Comparison of ENCODE assay signal across 19 cellular contexts in genomic region chr2:80145499-80145898, GRCh38.
A peak's percentile ranks its signal among the peaks of the same experiment; 100 is the strongest.
DNase-seq lines count a peak whose midpoint lies in the region; ATAC-seq and TF ChIP-seq lines count a peak whose summit lies in the region.
"Had no signal": no experiment of that assay in that cellular context is flagged by ENCODE, and none has a peak within 500 bp of the region (broad histone marks: within the 10 kb centered on the region; RNA-seq: fewer than 3 reads in every experiment).

No MANE protein-coding gene starts in this region.

- H3K79me2 ChIP-seq in mesendoderm (ENCODE audit: control insufficient read depth, insufficient read depth, low read length) = no peaks in the 10 kb centered on the region
- no peaks in the 10 kb centered on the region for H3K79me2 ChIP-seq in smooth muscle cell (ENCODE audit: low read depth)
- H3K79me2 ChIP-seq in osteoblast (ENCODE audit: insufficient read depth, low read length) = no peaks in the 10 kb centered on the region

- intact Hi-C loops in esophagus muscularis mucosa (cut with DNase I) = no loop called here
- intact Hi-C loops in spleen (cut with DNase I; ENCODE audit: low total_unique reads) = no loop called here
- intact Hi-C loops in gastrocnemius medialis (cut with DNase I; ENCODE audit: low total_unique reads) = no loop called here

- H4K8ac ChIP-seq in mesendoderm (ENCODE audit: low read depth, low read length) = peak overlapping the region; percentile 77

- no peaks in the 10 kb centered on the region for H3K9me3 ChIP-seq in esophagus muscularis mucosa
- no peaks in the 10 kb centered on the region for H3K9me3 ChIP-seq in smooth muscle cell (replicated peaks; ENCODE audit: low read depth)
- H3K9me3 ChIP-seq in osteoblast (ENCODE audit: low read depth, low read length) = no peaks in the 10 kb centered on the region
- H3K9me3 ChIP-seq in spleen = no peaks in the 10 kb centered on the region
- no peaks in the 10 kb centered on the region for H3K9me3 ChIP-seq in gastrocnemius medialis
- H3K9me3 ChIP-seq: HAP-1 had no signal

- H3F3A ChIP-seq in smooth muscle cell (ENCODE audit: low read depth) = peaks cover 16% of the 10 kb centered on the region

- H3K4me1 ChIP-seq in esophagus muscularis mucosa (no peaks in the 10 kb centered on the region), mesendoderm (ENCODE audit: control insufficient read depth, low read depth, low read length) (no peaks in the 10 kb centered on the region), smooth muscle cell (ENCODE audit: low read depth) (peaks cover 5% of the 10 kb centered on the region), osteoblast (ENCODE audit: insufficient read depth, low read length) (no peaks in the 10 kb centered on the region), spleen (no peaks in the 10 kb centered on the region), gastrocnemius medialis (no peaks in the 10 kb centered on the region)
- H3K4me1 ChIP-seq: A549, HAP-1 had no signal

- no peak for TF ChIP-seq POLR2A in esophagus muscularis mucosa (IDR thresholded peaks at IDR 0.05; ENCODE audit: low read depth)
- no peak for TF ChIP-seq POLR2A in spleen (IDR thresholded peaks at IDR 0.05)
- TF ChIP-seq POLR2A in gastrocnemius medialis (IDR thresholded peaks at IDR 0.05) = no peak

- H3K4ac ChIP-seq in mesendoderm (ENCODE audit: low read depth, low read length) = no peak overlapping the region

- no peak overlapping the region for H3K4me3 ChIP-seq in esophagus muscularis mucosa
- no peak overlapping the region for H3K4me3 ChIP-seq in mesendoderm (ENCODE audit: low read length)
- H3K4me3 ChIP-seq in smooth muscle cell = no peak overlapping the region
- no peak overlapping the region for H3K4me3 ChIP-seq in osteoblast (ENCODE audit: insufficient read depth, low read length)
- H3K4me3 ChIP-seq in spleen = no peak overlapping the region
- H3K4me3 ChIP-seq in gastrocnemius medialis = no peak overlapping the region
- H3K4me3 ChIP-seq: A549, HAP-1 had no signal

- no peak for TF ChIP-seq EP300 in esophagus muscularis mucosa (IDR thresholded peaks at IDR 0.05)

- H3K9ac ChIP-seq in mesendoderm (ENCODE audit: low read length) (no peak overlapping the region), smooth muscle cell (ENCODE audit: low read depth) (no peak overlapping the region)

- ATAC-seq in gastrocnemius medialis = no peak
- ATAC-seq: A549 had no signal

- no peak overlapping the region for H4K5ac ChIP-seq in mesendoderm (ENCODE audit: low read length)

- H3K18ac ChIP-seq in mesendoderm (ENCODE audit: low read length) = no peak overlapping the region

- no peak overlapping the region for H3K4me2 ChIP-seq in mesendoderm (ENCODE audit: low read length)
- H3K4me2 ChIP-seq in smooth muscle cell = no peak overlapping the region
- no peak overlapping the region for H3K4me2 ChIP-seq in osteoblast (ENCODE audit: insufficient read depth, low read length)
- H3K4me2 ChIP-seq: A549 had no signal

- H3K23ac ChIP-seq in mesendoderm (ENCODE audit: low read length) = no peak overlapping the region

- H2BK120ac ChIP-seq in mesendoderm (ENCODE audit: low read depth, low read length) = no peak overlapping the region

- TF ChIP-seq CTCF in esophagus muscularis mucosa (IDR thresholded peaks at IDR 0.05) (no peak), smooth muscle cell (IDR thresholded peaks at IDR 0.05; ENCODE audit: borderline replicate concordance, insufficient read depth, poor library complexity, severe bottlenecking) (no peak), osteoblast (IDR thresholded peaks at IDR 0.05; ENCODE audit: extremely low read depth, low read depth, low read length) (no peak), spleen (IDR thresholded peaks at IDR 0.05 in 8 of 11, conservative IDR thresholded peaks at IDR 0.05 in 3 of 11) (no peak), gastrocnemius medialis (IDR thresholded peaks at IDR 0.05 in 4 of 5, conservative IDR thresholded peaks at IDR 0.05 in 1 of 5) (no peak)

- no peak overlapping the region for H2BK5ac ChIP-seq in mesendoderm (ENCODE audit: low read length)

- H2AFZ ChIP-seq in smooth muscle cell (ENCODE audit: low read depth) (no peak overlapping the region), osteoblast (ENCODE audit: low read length) (no peak overlapping the region)

- 93% methylated on average over 4 of the region's 4 CpGs for WGBS in esophagus muscularis mucosa
- no CpG with 5 or more reads among the region's 4 CpGs for WGBS in mesendoderm (ENCODE audit: extremely low coverage, insufficient coverage, low lambda C conversion rate)
- WGBS in smooth muscle cell (ENCODE audit: low lambda C conversion rate) = 88% methylated on average over 4 of the region's 4 CpGs
- 81 to 91% (median 84%) methylated on average over 4 of the region's 4 CpGs for WGBS in spleen, 5 donors

- H3K56ac ChIP-seq in mesendoderm (ENCODE audit: low read length) = no peak overlapping the region

- in situ Hi-C loops in gastrocnemius medialis (cut with MboI; ENCODE audit: low sequenced_read_pairs in 4 of 4) = no loop called here

- H3K27me3 ChIP-seq in esophagus muscularis mucosa (no peaks in the 10 kb centered on the region), mesendoderm (ENCODE audit: insufficient read depth, low read length, poor library complexity) (no peaks in the 10 kb centered on the region), smooth muscle cell (ENCODE audit: low read depth) (no peaks in the 10 kb centered on the region), osteoblast (ENCODE audit: insufficient read depth, low read length) (no peaks in the 10 kb centered on the region), spleen (replicated peaks in 1 of 7) (no peaks in the 10 kb centered on the region), gastrocnemius medialis (no peaks in the 10 kb centered on the region)

- no peak overlapping the region for H3K27ac ChIP-seq in esophagus muscularis mucosa (replicated peaks in 1 of 4)
- no peak overlapping the region for H3K27ac ChIP-seq in mesendoderm (ENCODE audit: low read depth, low read length)
- peak overlapping the region; percentile 81 for H3K27ac ChIP-seq in smooth muscle cell (ENCODE audit: low read depth)
- H3K27ac ChIP-seq in osteoblast (ENCODE audit: low read depth, low read length) = no peak overlapping the region
- no peak overlapping the region for H3K27ac ChIP-seq in spleen
- H3K27ac ChIP-seq in gastrocnemius medialis = no peak overlapping the region
- H3K27ac ChIP-seq: A549 had no signal

- H3K79me1 ChIP-seq in mesendoderm (ENCODE audit: low read length) = no peaks in the 10 kb centered on the region

- no peak overlapping the region for H2BK15ac ChIP-seq in mesendoderm (replicated peaks; ENCODE audit: low read depth)

- no peaks in the 10 kb centered on the region for H4K20me1 ChIP-seq in smooth muscle cell (ENCODE audit: low read depth)
- H4K20me1 ChIP-seq in osteoblast (ENCODE audit: insufficient read depth, low read length) = no peaks in the 10 kb centered on the region

- H3K36me3 ChIP-seq in esophagus muscularis mucosa (no peaks in the 10 kb centered on the region), mesendoderm (ENCODE audit: control insufficient read depth, insufficient read depth, low read length) (no peaks in the 10 kb centered on the region), smooth muscle cell (ENCODE audit: low read depth) (no peaks in the 10 kb centered on the region), osteoblast (ENCODE audit: insufficient read depth, low read length) (no peaks in the 10 kb centered on the region), spleen (no peaks in the 10 kb centered on the region), gastrocnemius medialis (no peaks in the 10 kb centered on the region)
- H3K36me3 ChIP-seq: HAP-1 had no signal

- DNase-seq in SK-N-DZ (ENCODE audit: low spot score) (peak; percentile 61), esophagus muscularis mucosa (ENCODE audit: extremely low spot score) (peak; percentile 10), mesendoderm (no peak), smooth muscle cell (lab: John Stamatoyannopoulos, UW; ENCODE audit: unreplicated experiment) (no peak), osteoblast (ENCODE audit: insufficient read length, low spot score, missing footprints) (no peak), spleen (no peak), gastrocnemius medialis (no peak)
- DNase-seq: 8988T; ACHN; C1 segment of cervical spinal cord; Calu3; CD4-positive, alpha-beta memory T cell; COR-L47; DMS53; DMS79 treated with DMSO at 0.1 percent for 48 hours; GOT3; HFFc6 had no signal

- no peak overlapping the region for H2AK5ac ChIP-seq in mesendoderm (ENCODE audit: low read length)

Comparison
In these comparisons a context has a peak if more than half of its experiments do, and no peak if none do; other contexts are left out.
1. DNase-seq: peak in SK-N-DZ (single experiment) and esophagus muscularis mucosa (single experiment); none in mesendoderm (single experiment), smooth muscle cell (single experiment), osteoblast (single experiment), spleen (single experiment) and gastrocnemius medialis (0 of 2).